Comparison of ENCODE assay signal across 21 cellular contexts in the genomic region with DNA sequence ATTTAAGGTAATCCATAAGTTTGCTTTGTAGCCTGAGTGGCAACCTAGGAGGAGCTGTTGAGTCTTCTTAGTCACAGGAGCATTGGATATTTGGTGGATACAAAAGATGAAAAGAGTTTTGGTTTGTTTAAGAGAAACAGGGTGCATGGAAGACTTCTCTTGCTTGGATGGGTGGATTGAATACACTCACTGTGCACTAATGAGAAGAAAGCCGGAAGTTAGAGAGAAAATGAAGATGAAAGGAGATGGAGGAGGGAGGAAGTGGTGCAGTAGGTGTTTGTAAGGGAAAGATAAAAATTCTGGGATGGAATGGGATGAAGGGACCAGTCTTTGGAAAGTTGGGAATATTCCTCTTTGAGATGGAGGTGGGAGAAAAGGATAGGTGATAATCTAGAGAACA. TPM values are rescaled to one million over a fixed set of nuclear protein-coding genes. Genes with fewer than 3 reads are reported as not detected.
DNase-seq lines count a peak whose midpoint lies in the region; ATAC-seq, FAIRE-seq and TF ChIP-seq lines count a peak whose summit lies in the region.
"Had no signal": no experiment of that assay in that cellular context is flagged by ENCODE, and none has a peak within 500 bp of the region (broad histone marks: within the 10 kb centered on the region; RNA-seq: fewer than 3 reads in every experiment).

No MANE protein-coding gene starts in this region.

- no peaks in the 10 kb centered on the region for H3K4me1 Mint-ChIP-seq in endodermal cell

- H3K27ac Mint-ChIP-seq in endodermal cell, result no peak overlapping the region
- H3K27ac Mint-ChIP-seq: activated CD4-positive, alpha-beta memory T cell treated with anti-CD3 and anti-CD28 coated beads for 36 hours; activated T-cell treated with anti-CD3 and anti-CD28 coated beads, Interleukin-2, amount 50 U/mL, for 72 hours; CD4-positive, alpha-beta T cell had no signal

- H3K36me3 ChIP-seq in MM.1S (replicated peaks; ENCODE audit: insufficient read depth, low read length) (peaks cover 4% of the 10 kb centered on the region; the same call in 1 of the 2 replicates), endodermal cell (ENCODE audit: control insufficient read depth, insufficient read depth, low read length) (no peaks in the 10 kb centered on the region), smooth muscle cell (ENCODE audit: low read depth) (no peaks in the 10 kb centered on the region)
- H3K36me3 ChIP-seq: ovary had no signal

- no peaks in the 10 kb centered on the region for H3K9me2 ChIP-seq in MM.1S (replicated peaks; ENCODE audit: insufficient read depth, low read length)

- H3K79me2 ChIP-seq in MM.1S (ENCODE audit: low read length) (peaks cover 90% of the 10 kb centered on the region), smooth muscle cell (ENCODE audit: low read depth) (peaks cover 83% of the 10 kb centered on the region)

- peaks cover 78% of the 10 kb centered on the region for H3K4me1 ChIP-seq in MM.1S (ENCODE audit: low read length)
- H3K4me1 ChIP-seq in endodermal cell (ENCODE audit: control insufficient read depth, insufficient read depth, low read length), result no peaks in the 10 kb centered on the region
- H3K4me1 ChIP-seq in smooth muscle cell (ENCODE audit: low read depth), result peaks cover 15% of the 10 kb centered on the region

- H3K27me3 ChIP-seq in MM.1S (replicated peaks; ENCODE audit: insufficient read depth, low read length) (no peaks in the 10 kb centered on the region), endodermal cell (ENCODE audit: control insufficient read depth, insufficient read depth, low read length, poor library complexity, severe bottlenecking) (no peaks in the 10 kb centered on the region), smooth muscle cell (ENCODE audit: low read depth) (no peaks in the 10 kb centered on the region)
- H3K27me3 ChIP-seq: heart right ventricle, ovary, SJSA1 had no signal

- TF ChIP-seq POLR2A in GM12891 (IDR thresholded peaks at IDR 0.05; ENCODE audit: low read depth, low read length), result no peak

- H3K36me3 Mint-ChIP-seq in endodermal cell (ENCODE audit: low read depth), result no peaks in the 10 kb centered on the region

- H3K4me2 ChIP-seq in MM.1S (ENCODE audit: low read depth, low read length), result peak overlapping the region; percentile 83
- peak overlapping the region; percentile 69 for H3K4me2 ChIP-seq in smooth muscle cell

- H3K27ac ChIP-seq in MM.1S (ENCODE audit: low read length) (peak overlapping the region; percentile 95), endodermal cell (ENCODE audit: low read depth, low read length) (peak overlapping the region; percentile 44), smooth muscle cell (ENCODE audit: low read depth) (peak overlapping the region; percentile 79), coronary artery (no peak overlapping the region)
- H3K27ac ChIP-seq: ovary, SJSA1 had no signal

- TF ChIP-seq CTCF in MM.1S (IDR thresholded peaks at IDR 0.05; ENCODE audit: low read length) (peak; percentile 45), endodermal cell (conservative IDR thresholded peaks at IDR 0.05) (peak; percentile 55), smooth muscle cell (IDR thresholded peaks at IDR 0.05; ENCODE audit: borderline replicate concordance, insufficient read depth, poor library complexity, severe bottlenecking) (no peak), coronary artery (IDR thresholded peaks at IDR 0.05) (no peak)

- H3F3A ChIP-seq in MM.1S (ENCODE audit: insufficient read depth, low read length) (peaks cover 49% of the 10 kb centered on the region), smooth muscle cell (ENCODE audit: low read depth) (no peaks in the 10 kb centered on the region)

- H3K9me3 ChIP-seq in MM.1S (replicated peaks; ENCODE audit: insufficient read depth, low read length), result no peaks in the 10 kb centered on the region
- no peaks in the 10 kb centered on the region for H3K9me3 ChIP-seq in endodermal cell (ENCODE audit: control insufficient read depth, low read length)
- H3K9me3 ChIP-seq in smooth muscle cell (replicated peaks; ENCODE audit: low read depth), result no peaks in the 10 kb centered on the region
- H3K9me3 ChIP-seq: heart right ventricle, mucosa of descending colon, ovary, SJSA1 had no signal

- no peak overlapping the region for H3K4me3 Mint-ChIP-seq in endodermal cell
- H3K4me3 Mint-ChIP-seq: activated CD4-positive, alpha-beta memory T cell treated with anti-CD3 and anti-CD28 coated beads for 36 hours; activated T-cell treated with anti-CD3 and anti-CD28 coated beads, Interleukin-2, amount 50 U/mL, for 72 hours; CD4-positive, alpha-beta T cell had no signal

- WGBS in endodermal cell (ENCODE audit: insufficient coverage in 1 of 2, insufficient read length in 1 of 2), 2 experiments, result 57 to 61% methylated on average over 1 of the region's 1 CpG
- 79% methylated on average over 1 of the region's 1 CpG for WGBS in smooth muscle cell (ENCODE audit: low lambda C conversion rate)

- H4K20me1 ChIP-seq in MM.1S (ENCODE audit: insufficient read depth, low read length), result no peaks in the 10 kb centered on the region
- H4K20me1 ChIP-seq in smooth muscle cell (ENCODE audit: low read depth), result peaks cover 9% of the 10 kb centered on the region

- no peak for ATAC-seq in GM21526 (IDR thresholded peaks at IDR 0.05; ENCODE audit: low FRiP score, unreplicated experiment)
- ATAC-seq: activated T-cell treated with anti-CD3 and anti-CD28 coated beads, Interleukin-2, amount 50 U/mL, for 72 hours; mucosa of descending colon had no signal

- H2AFZ ChIP-seq in MM.1S (ENCODE audit: low read length) (no peak overlapping the region), smooth muscle cell (ENCODE audit: low read depth) (no peak overlapping the region)
- H2AFZ ChIP-seq: GM23248 had no signal

- peak overlapping the region; percentile 69; the same call in 1 of the 2 replicates for H3K9ac ChIP-seq in MM.1S (ENCODE audit: low read length)
- no peak overlapping the region for H3K9ac ChIP-seq in endodermal cell (ENCODE audit: extremely low read depth, low read length, poor library complexity, severe bottlenecking)
- H3K9ac ChIP-seq in smooth muscle cell (ENCODE audit: low read depth), result no peak overlapping the region
- H3K9ac ChIP-seq: GM23248 had no signal

- H3K27me3 Mint-ChIP-seq in endodermal cell (ENCODE audit: insufficient read depth), result no peaks in the 10 kb centered on the region
- H3K27me3 Mint-ChIP-seq: activated CD4-positive, alpha-beta memory T cell treated with anti-CD3 and anti-CD28 coated beads for 36 hours; CD4-positive, alpha-beta T cell had no signal

- peak overlapping the region; percentile 43 for H3K4me3 ChIP-seq in MM.1S (ENCODE audit: low read length)
- no peak overlapping the region for H3K4me3 ChIP-seq in endodermal cell (ENCODE audit: low read length)
- H3K4me3 ChIP-seq in smooth muscle cell, result no peak overlapping the region
- no peak overlapping the region for H3K4me3 ChIP-seq in coronary artery
- H3K4me3 ChIP-seq: GM23248, heart right ventricle, mucosa of descending colon, ovary, SJSA1 had no signal

- DNase-seq in GM12891 (ENCODE audit: insufficient read length, low spot score), result no peak
- DNase-seq in MM.1S, result peak; percentile 38
- no peak for DNase-seq in endodermal cell
- no peak for DNase-seq in smooth muscle cell (lab: John Stamatoyannopoulos, UW; ENCODE audit: unreplicated experiment)
- no peak for DNase-seq in activated naive CD4-positive, alpha-beta T cell treated with Interleukin-2 at 50 U/mL for 16 hours
- no peak for DNase-seq in coronary artery (ENCODE audit: low spot score)
- DNase-seq: activated CD4-positive, alpha-beta memory T cell treated with anti-CD3 and anti-CD28 coated beads for 36 hours; activated T-cell treated with anti-CD3 and anti-CD28 coated beads, Interleukin-2, amount 50 U/mL, for 72 hours; CD4-positive, alpha-beta T cell; cortex of kidney; GF-D8; heart right ventricle; kidney glomerular epithelial cell; mucosa of descending colon; NCI-H1417; NCI-H2227 treated with DMSO at 0.1 percent for 48 hours; ovary; substantia nigra had no signal

- peak; percentile 81 for FAIRE-seq in GM12891 (lab: Jason Lieb, UNC)

- no peaks in the 10 kb centered on the region for H3K9me3 Mint-ChIP-seq in endodermal cell
- H3K9me3 Mint-ChIP-seq: activated CD4-positive, alpha-beta memory T cell treated with anti-CD3 and anti-CD28 coated beads for 36 hours; activated T-cell treated with anti-CD3 and anti-CD28 coated beads, Interleukin-2, amount 50 U/mL, for 72 hours; CD4-positive, alpha-beta T cell had no signal

TF ChIP-seq in GM12891, 5 proteins besides CTCF, POLR2A, EP300 and RAD21:
- TF ChIP-seq TAF1 (IDR thresholded peaks at IDR 0.05; ENCODE audit: low read depth, low read length), result no peak
- no peak for TF ChIP-seq POU2F2 (IDR thresholded peaks at IDR 0.05; ENCODE audit: low read depth, low read length)
- TF ChIP-seq SPI1 (IDR thresholded peaks at IDR 0.05; ENCODE audit: low read depth, low read length), result peak; percentile 51
- no peak for TF ChIP-seq POLR2AphosphoS5 (IDR thresholded peaks at IDR 0.05; ENCODE audit: low read depth, low read length)
- TF ChIP-seq PAX5 (IDR thresholded peaks at IDR 0.05; ENCODE audit: insufficient read depth, low read length, severe bottlenecking), result no peak

RNA-seq across cellular contexts. Expression of a gene that starts 7.7 kb away (rescaled TPM):
- polyA plus RNA-seq in GM12891 (2012; ENCODE audit: low read depth, missing spikeins), result 46.9 TPM
- total RNA-seq in endodermal cell (10 to 100 TPM in 1 of 2 donors, 1 to 10 TPM in 1; 7.4 to 15.1 TPM), smooth muscle cell (36.9 and 37.0 TPM in 2 replicates)
- polyA plus RNA-seq in endodermal cell (2013, experiment 1 of 2), result 22.1 TPM
- 18.5 TPM for polyA plus RNA-seq in endodermal cell (2013, experiment 2 of 2)
- polyA plus RNA-seq in smooth muscle cell, result 17.5 and 18.4 TPM in 2 replicates

Comparison
In these comparisons a context has a peak if more than half of its experiments do, and no peak if none do; other contexts are left out.
1. H3K27ac ChIP-seq: peak in MM.1S (single experiment), endodermal cell (single experiment) and smooth muscle cell (single experiment); none in coronary artery (0 of 2).
2. CTCF ChIP-seq: peak in MM.1S (single experiment) and endodermal cell (single experiment); none in smooth muscle cell (single experiment) and coronary artery (single experiment).